Comparison of ENCODE assay signal across 32 cellular contexts in the genomic region with DNA sequence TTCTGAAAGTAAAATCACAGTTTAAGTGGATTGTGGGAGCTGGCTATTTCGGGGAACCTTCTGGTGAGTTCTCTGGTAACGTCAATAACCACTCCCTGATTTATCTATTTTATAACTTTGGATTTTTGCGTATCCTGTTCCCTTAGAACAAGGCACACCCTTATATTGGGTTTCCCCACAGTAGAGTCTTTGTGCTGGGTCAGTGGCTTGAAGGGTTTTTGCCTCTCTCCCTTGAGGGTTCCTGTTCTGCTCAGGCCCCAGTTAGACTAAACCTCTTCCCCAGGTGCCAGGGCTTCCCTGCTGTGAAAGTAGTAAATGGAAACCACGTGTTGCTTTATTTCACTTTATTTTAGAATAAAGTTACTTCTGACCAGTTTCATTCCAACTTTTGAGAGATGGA. TPM values are rescaled to one million over a fixed set of nuclear protein-coding genes. Genes with fewer than 3 reads are reported as not detected.
"Had no signal": no experiment of that assay in that cellular context is flagged by ENCODE, and none has a peak within 500 bp of the region (broad histone marks: within the 10 kb centered on the region; RNA-seq: fewer than 3 reads in every experiment).

No MANE protein-coding gene starts in this region.

- H3K27me3 ChIP-seq: adrenal gland, body of pancreas, brain microvascular endothelial cell, breast epithelium had no signal

- ATAC-seq: activated CD8-positive, alpha-beta T cell treated with anti-CD3 and anti-CD28 coated beads for 36 hours; activated naive CD4-positive, alpha-beta T cell treated with anti-CD3 and anti-CD28 coated beads, Interleukin-2, amount 50 U/mL, for 72 hours; activated T-cell treated with anti-CD3 and anti-CD28 coated beads, Interleukin-2, amount 50 U/mL, for 4 hours; activated T-cell treated with anti-CD3 and anti-CD28 coated beads, Interleukin-2, amount 50 U/mL, for 72 hours; activated T-helper 17 cell treated with anti-CD3 and anti-CD28 coated beads, Interleukin-2, amount 50 U/mL, for 72 hours; body of pancreas had no signal

- H3K36me3 ChIP-seq: adrenal gland, brain microvascular endothelial cell, breast epithelium had no signal

- H3K4me3 ChIP-seq: adrenal gland, body of pancreas, breast epithelium had no signal

- DNase-seq: activated B cell treated with CpG ODN at 0.5 μM for 24 hours; activated CD4-positive, alpha-beta memory T cell treated with anti-CD3 and anti-CD28 coated beads for 36 hours; activated CD4-positive, alpha-beta T cell treated with anti-CD3 and anti-CD28 coated beads for 4 hours; activated CD4-positive, alpha-beta T cell treated with anti-CD3 and anti-CD28 coated beads, Interleukin-2, amount 10 ng/mL, durations not matched to agents 24 days and 14 days; activated CD4-positive, alpha-beta T cell treated with anti-CD3 and anti-CD28 coated beads, Interleukin-2, amount 50 U/mL, for 1 hour; activated CD4-positive, alpha-beta T cell treated with anti-CD3 and anti-CD28 coated beads, Interleukin-2, amount 50 U/mL, for 4 hours; activated CD4-positive, CD25-positive, alpha-beta regulatory T cell treated with anti-CD3 and anti-CD28 coated beads, Interleukin-2, amount 50 U/mL, for 72 hours; activated CD8-positive, alpha-beta memory T cell treated with anti-CD3 and anti-CD28 coated beads, Interleukin-2, amount 50 U/mL, for 4 hours; activated CD8-positive, alpha-beta T cell treated with anti-CD3 and anti-CD28 coated beads for 36 hours; activated effector memory CD4-positive, alpha-beta T cell treated with anti-CD3 and anti-CD28 coated beads, Interleukin-2, amount 50 U/mL, for 16 hours; activated gamma-delta T cell treated with Interleukin-2 at 50 U/mL for 16 hours; activated naive CD4-positive, alpha-beta T cell; activated naive CD4-positive, alpha-beta T cell treated with anti-CD3 and anti-CD28 coated beads for 36 hours; activated naive CD4-positive, alpha-beta T cell treated with anti-CD3 and anti-CD28 coated beads, Interleukin-2, amount 50 U/mL, for 16 hours; activated naive CD8-positive, alpha-beta T cell treated with anti-CD3 and anti-CD28 coated beads for 36 hours; activated T-cell treated with anti-CD3 and anti-CD28 coated beads for 4 hours; activated T-cell treated with anti-CD3 and anti-CD28 coated beads, Interleukin-2, amount 50 U/mL, for 1 hour; activated T-cell treated with anti-CD3 and anti-CD28 coated beads, Interleukin-2, amount 50 U/mL, for 4 hours; activated T-cell treated with anti-CD3 and anti-CD28 coated beads, Interleukin-2, amount 50 U/mL, for 72 hours; adrenal gland; amniotic stem cell; aorta; body of pancreas; brain microvascular endothelial cell; central memory CD4-positive, alpha-beta T cell; T-helper 2 cell; T-helper 9 cell had no signal

- H3K27ac ChIP-seq: adrenal gland, body of pancreas, brain microvascular endothelial cell, breast epithelium, VCaP had no signal

- H3K9me3 ChIP-seq: adrenal gland, body of pancreas, breast epithelium had no signal

- H3K4me1 ChIP-seq: adrenal gland, breast epithelium had no signal

RNA-seq across cellular contexts. Expression of gene CCN1, which starts 21.4 kb away (rescaled TPM):
- total RNA-seq: activated B cell treated with CpG ODN at 0.5 μM for 24 hours; activated CD4-positive, alpha-beta memory T cell treated with anti-CD3 and anti-CD28 coated beads for 36 hours; activated CD8-positive, alpha-beta memory T cell treated with anti-CD3 and anti-CD28 coated beads for 36 hours; activated naive CD4-positive, alpha-beta T cell treated with anti-CD3 and anti-CD28 coated beads for 36 hours; activated naive CD4-positive, alpha-beta T cell treated with anti-CD3 and anti-CD28 coated beads, Interleukin-2, amount 50 U/mL, for 72 hours; activated T-helper 17 cell treated with anti-CD3 and anti-CD28 coated beads, Interleukin-2, amount 50 U/mL, for 72 hours had no signal
